8 cellular contexts compared by ENCODE assay signal in the genomic region with DNA sequence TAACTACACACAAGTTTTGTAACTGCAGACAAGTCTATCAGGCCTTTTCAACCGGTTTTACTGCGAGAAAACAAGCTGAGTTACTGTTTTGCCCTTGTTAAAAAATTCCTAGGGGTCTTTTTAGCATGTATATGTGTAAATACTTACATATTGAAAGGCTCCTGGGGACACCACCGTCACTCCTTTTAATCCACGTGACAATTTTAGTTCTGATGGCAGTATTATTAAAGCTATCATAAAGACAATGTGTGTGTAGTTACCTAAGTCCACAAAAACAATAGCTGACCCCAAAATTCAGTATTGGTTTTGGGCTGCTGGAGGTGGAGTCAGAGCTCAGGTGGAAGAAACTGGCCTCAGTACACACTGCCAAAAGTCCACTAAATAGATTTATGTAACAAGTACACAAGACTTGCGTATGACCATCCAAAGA. TPM values are rescaled to one million over a fixed set of nuclear protein-coding genes. Genes with fewer than 3 reads are reported as not detected.
A peak's percentile ranks its signal among the peaks of the same experiment; 100 is the strongest.
DNase-seq lines count a peak whose midpoint lies in the region; ATAC-seq and TF ChIP-seq lines count a peak whose summit lies in the region.

No MANE protein-coding gene starts in this region.

- DNase-seq in AG04449 (ENCODE audit: low read depth, low spot score) (no peak), GM23338 (ENCODE audit: low spot score) (no peak), WTC11 (ENCODE audit: low spot score) (no peak), iPS-NIHi7 (ENCODE audit: extremely low spot score) (no peak), pons (ENCODE audit: low spot score) (no peak), DMS114 treated with DMSO at 0.1 percent for 48 hours (lab: John Stamatoyannopoulos, UW; ENCODE audit: unreplicated experiment) (no peak)

- no peaks in the 10 kb centered on the region for H3K79me2 ChIP-seq in GM23338 (replicated peaks; ENCODE audit: insufficient read depth)

- H3F3A ChIP-seq in GM23338 (replicated peaks; ENCODE audit: low read depth) = no peaks in the 10 kb centered on the region

- peak overlapping the region; percentile 74 for H3K4me3 Mint-ChIP-seq in GM23338
- H3K4me3 Mint-ChIP-seq in WTC11 = peak overlapping the region; percentile 64

- no peaks in the 10 kb centered on the region for H3K36me3 ChIP-seq in GM23338 (ENCODE audit: insufficient read depth)

- POLR2A ChIA-PET in AG04449 (lab: Yijun Ruan, JAX) = interaction anchor here (0.8 to 4.0 kb wide), 9 partner anchors 11 to 227 kb away, joined by 3 to 98 read pairs (median 5); a partner anchor contains a TSS
- POLR2A ChIA-PET in WTC11 (lab: Charles Lee) = interaction anchor here (0.9 to 10.0 kb wide), 18 partner anchors 11 to 1847 kb away, joined by 3 to 365 read pairs (median 6); a partner anchor contains a TSS

- H3K4me2 ChIP-seq in GM23338 = no peak overlapping the region

- ATAC-seq in GM23338 = no peak
- ATAC-seq in WTC11 = no peak
- no peak for ATAC-seq in GM18517 (IDR thresholded peaks at IDR 0.05; ENCODE audit: unreplicated experiment)

- no peaks in the 10 kb centered on the region for H4K20me1 ChIP-seq in GM23338 (replicated peaks; ENCODE audit: insufficient read depth)

- no peaks in the 10 kb centered on the region for H3K9me3 ChIP-seq in iPS-18c (ENCODE audit: control insufficient read depth, insufficient read depth, low read length)

- H3K9me2 ChIP-seq in GM23338 (ENCODE audit: insufficient read depth) = no peaks in the 10 kb centered on the region

- no peak overlapping the region for H2AFZ ChIP-seq in GM23338

- peak overlapping the region; percentile 64 for H3K4me3 ChIP-seq in AG04449 (ENCODE audit: low read depth, low read length)
- no peak overlapping the region for H3K4me3 ChIP-seq in GM23338
- peak overlapping the region; percentile 51 for H3K4me3 ChIP-seq in iPS-18c (ENCODE audit: insufficient read depth, low read depth, low read length)

- H3K4me1 Mint-ChIP-seq in GM23338 (peaks cover 34% of the 10 kb centered on the region), WTC11 (peaks cover 41% of the 10 kb centered on the region)

- CTCF ChIA-PET in AG04449 (lab: Yijun Ruan, JAX) (interaction anchor here (0.9 to 6.2 kb wide), 11 partner anchors 9 to 109 kb away, joined by 3 to 51 read pairs (median 5); a partner anchor contains a TSS), WTC11 (lab: Charles Lee) (interaction anchor here (1.2 kb wide), 1 partner anchor 20 kb away, joined by 3 read pairs; no protein-coding TSS in a partner anchor)

- H3K9me3 Mint-ChIP-seq in GM23338 (peaks cover 3% of the 10 kb centered on the region; the same call in 1 of the 3 replicates), WTC11 (peaks cover 5% of the 10 kb centered on the region; the same call in 1 of the 2 replicates)

- H3K27ac ChIP-seq in GM23338 (ENCODE audit: low read depth) = peak overlapping the region; percentile 56; the same call in 1 of the 2 replicates

- H3K27me3 Mint-ChIP-seq in GM23338 (ENCODE audit: insufficient read depth, low read depth, poor library complexity) (peaks cover 17% of the 10 kb centered on the region), WTC11 (ENCODE audit: low read depth) (no peaks in the 10 kb centered on the region)

- TF ChIP-seq CTCF in AG04449 (IDR thresholded peaks at IDR 0.05; ENCODE audit: insufficient read depth, low read length, missing control alignments) (no peak), GM23338 (conservative IDR thresholded peaks at IDR 0.05; ENCODE audit: low read depth in 2 of 2) (no peak), WTC11 (IDR thresholded peaks at IDR 0.05) (no peak)

- peaks cover 12% of the 10 kb centered on the region; the same call in 1 of the 2 replicates for H3K4me1 ChIP-seq in GM23338 (ENCODE audit: insufficient read depth)

- H3K27me3 ChIP-seq in GM23338 (ENCODE audit: insufficient read depth) = no peaks in the 10 kb centered on the region

- peaks cover 2% of the 10 kb centered on the region; the same call in 2 of the 3 replicates for H3K36me3 Mint-ChIP-seq in GM23338 (ENCODE audit: low read depth)
- H3K36me3 Mint-ChIP-seq in WTC11 = 0 out of 2 replicates have a peak, but pooled peaks cover 5% of the 10 kb centered on the region

- H3K27ac Mint-ChIP-seq in GM23338 (peak overlapping the region; percentile 97), WTC11 (peak overlapping the region; percentile 69)

TF ChIP-seq in GM23338, 12 proteins besides CTCF, POLR2A, EP300 and RAD21 (continues in another document):
- TF ChIP-seq NANOG (IDR thresholded peaks at IDR 0.05; ENCODE audit: borderline replicate concordance) (no peak), EZH2 (IDR thresholded peaks at IDR 0.05; ENCODE audit: low read depth, unreplicated experiment) (no peak), ZNF331 (CRISPR knock-in tag; IDR thresholded peaks at IDR 0.05; ENCODE audit: low read depth) (no peak), ZNF114 (CRISPR knock-in tag; IDR thresholded peaks at IDR 0.05) (no peak)
- TF ChIP-seq, protein P1, sequence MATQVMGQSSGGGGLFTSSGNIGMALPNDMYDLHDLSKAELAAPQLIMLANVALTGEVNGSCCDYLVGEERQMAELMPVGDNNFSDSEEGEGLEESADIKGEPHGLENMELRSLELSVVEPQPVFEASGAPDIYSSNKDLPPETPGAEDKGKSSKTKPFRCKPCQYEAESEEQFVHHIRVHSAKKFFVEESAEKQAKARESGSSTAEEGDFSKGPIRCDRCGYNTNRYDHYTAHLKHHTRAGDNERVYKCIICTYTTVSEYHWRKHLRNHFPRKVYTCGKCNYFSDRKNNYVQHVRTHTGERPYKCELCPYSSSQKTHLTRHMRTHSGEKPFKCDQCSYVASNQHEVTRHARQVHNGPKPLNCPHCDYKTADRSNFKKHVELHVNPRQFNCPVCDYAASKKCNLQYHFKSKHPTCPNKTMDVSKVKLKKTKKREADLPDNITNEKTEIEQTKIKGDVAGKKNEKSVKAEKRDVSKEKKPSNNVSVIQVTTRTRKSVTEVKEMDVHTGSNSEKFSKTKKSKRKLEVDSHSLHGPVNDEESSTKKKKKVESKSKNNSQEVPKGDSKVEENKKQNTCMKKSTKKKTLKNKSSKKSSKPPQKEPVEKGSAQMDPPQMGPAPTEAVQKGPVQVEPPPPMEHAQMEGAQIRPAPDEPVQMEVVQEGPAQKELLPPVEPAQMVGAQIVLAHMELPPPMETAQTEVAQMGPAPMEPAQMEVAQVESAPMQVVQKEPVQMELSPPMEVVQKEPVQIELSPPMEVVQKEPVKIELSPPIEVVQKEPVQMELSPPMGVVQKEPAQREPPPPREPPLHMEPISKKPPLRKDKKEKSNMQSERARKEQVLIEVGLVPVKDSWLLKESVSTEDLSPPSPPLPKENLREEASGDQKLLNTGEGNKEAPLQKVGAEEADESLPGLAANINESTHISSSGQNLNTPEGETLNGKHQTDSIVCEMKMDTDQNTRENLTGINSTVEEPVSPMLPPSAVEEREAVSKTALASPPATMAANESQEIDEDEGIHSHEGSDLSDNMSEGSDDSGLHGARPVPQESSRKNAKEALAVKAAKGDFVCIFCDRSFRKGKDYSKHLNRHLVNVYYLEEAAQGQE (IDR thresholded peaks at IDR 0.05; ENCODE audit: unreplicated experiment) = no peak

TF ChIP-seq in WTC11, 78 proteins besides CTCF, POLR2A, EP300 and RAD21:
- TF ChIP-seq NR3C1 (CRISPR knock-in tag; conservative IDR thresholded peaks at IDR 0.05; ENCODE audit: low read depth) (no peak), GABPB1 (CRISPR knock-in tag; IDR thresholded peaks at IDR 0.05) (0 out of 2 replicates have a peak, but pooled peaks have one; percentile 28)
TF ChIP-seq in WTC11: peak in this region for 1.

RNA-seq across cellular contexts. Expression of a gene that starts 41.3 kb away (rescaled TPM):
- 0.63 and 0.78 TPM in 2 replicates for total RNA-seq in GM23338 (2014; rRNA removed; shearing (Covaris generic))
- polyA plus RNA-seq in GM23338 (2016; fragmentation: Nextera tagmentation; extraction: Ambion mirVana) = 0.38 and 0.53 TPM in 2 replicates
- 1.9 to 2.4 TPM (median 2.0 TPM) in 3 replicates for total RNA-seq in WTC11 (2021)
